ENCODE assay signal across 16 cellular contexts in genomic region chr13:109666656-109667448, GRCh38.
DNase-seq lines count a peak whose midpoint lies in the region; FAIRE-seq and TF ChIP-seq lines count a peak whose summit lies in the region.
"Had no signal": no experiment of that assay in that cellular context is flagged by ENCODE, and none has a peak within 500 bp of the region (broad histone marks: within the 10 kb centered on the region; RNA-seq: fewer than 3 reads in every experiment).

No MANE protein-coding gene starts in this region.

- FAIRE-seq in bronchial epithelial cell (lab: Jason Lieb, UNC): no peak

- peaks cover 34% of the 10 kb centered on the region for H3K4me1 Mint-ChIP-seq in endodermal cell

- H3K27me3 ChIP-seq in bronchial epithelial cell (ENCODE audit: control insufficient read depth, insufficient read depth, low read length): no peaks in the 10 kb centered on the region
- H3K27me3 ChIP-seq in endodermal cell (ENCODE audit: control insufficient read depth, insufficient read depth, low read length, poor library complexity, severe bottlenecking): no peaks in the 10 kb centered on the region
- H3K27me3 ChIP-seq: cardiac muscle cell, testis had no signal

- no peak for DNase-seq in AG04449 (ENCODE audit: low read depth, low spot score)
- peak; percentile 74 for DNase-seq in NCI-H460 (ENCODE audit: extremely low read depth, low read depth)
- peak; percentile 75 for DNase-seq in bronchial epithelial cell (ENCODE audit: low read depth)
- DNase-seq in endodermal cell: no peak
- no peak for DNase-seq in AG08396 (ENCODE audit: low spot score)
- no peak for DNase-seq in NCI-H1417 treated with DMSO at 0.1 percent for 48 hours (lab: John Stamatoyannopoulos, UW)
- no peak for DNase-seq in activated CD4-positive, CD25-positive, alpha-beta regulatory T cell (lab: John Stamatoyannopoulos, UW)
- DNase-seq: activated T-cell treated with anti-CD3 and anti-CD28 coated beads, Interleukin-2, amount 50 U/mL, for 24 hours; left colon; testis had no signal

- peaks cover 2% of the 10 kb centered on the region for H3K9me3 Mint-ChIP-seq in endodermal cell

- H3K4me3 ChIP-seq in AG04449 (ENCODE audit: low read depth, low read length) (peak overlapping the region; percentile 6; the same call in 1 of the 2 replicates), bronchial epithelial cell (ENCODE audit: low read depth, low read length) (no peak overlapping the region), mesodermal cell (ENCODE audit: extremely low read depth, insufficient read depth, low read length, poor library complexity, severe bottlenecking) (no peak overlapping the region), endodermal cell (ENCODE audit: low read length) (no peak overlapping the region)
- H3K4me3 ChIP-seq: cardiac muscle cell, HAP-1, prostate gland, testis had no signal

- WGBS in mesodermal cell (ENCODE audit: insufficient coverage in 2 of 2), 2 experiments: 78 to 79% methylated on average over 12 to 13 of the region's 21 CpGs
- WGBS in endodermal cell (ENCODE audit: insufficient coverage in 1 of 2, insufficient read length in 1 of 2), 2 experiments: 85 to 88% methylated on average over 10 to 21 of the region's 21 CpGs

- H3K27me3 Mint-ChIP-seq in endodermal cell (ENCODE audit: insufficient read depth): peaks cover 15% of the 10 kb centered on the region

- H3K9me3 ChIP-seq in mesodermal cell (ENCODE audit: control insufficient read depth, low read length) (no peaks in the 10 kb centered on the region), endodermal cell (ENCODE audit: control insufficient read depth, low read length) (no peaks in the 10 kb centered on the region)
- H3K9me3 ChIP-seq: HAP-1, prostate gland, testis had no signal

- H3K9ac ChIP-seq in endodermal cell (ENCODE audit: extremely low read depth, low read length, poor library complexity, severe bottlenecking): no peak overlapping the region

- H3K27ac Mint-ChIP-seq in endodermal cell: no peak overlapping the region
- H3K27ac Mint-ChIP-seq: activated T-cell treated with anti-CD3 and anti-CD28 coated beads, Interleukin-2, amount 50 U/mL, for 24 hours; WTC11 had no signal

- H3K36me3 ChIP-seq in bronchial epithelial cell (ENCODE audit: control insufficient read depth, insufficient read depth, low read length) (no peaks in the 10 kb centered on the region), mesodermal cell (ENCODE audit: control insufficient read depth, insufficient read depth, low read length) (no peaks in the 10 kb centered on the region), endodermal cell (ENCODE audit: control insufficient read depth, insufficient read depth, low read length) (no peaks in the 10 kb centered on the region)
- H3K36me3 ChIP-seq: cardiac muscle cell, HAP-1, prostate gland had no signal

- TF ChIP-seq CTCF in AG04449 (IDR thresholded peaks at IDR 0.05; ENCODE audit: insufficient read depth, low read length, missing control alignments) (no peak), bronchial epithelial cell (IDR thresholded peaks at IDR 0.05; ENCODE audit: insufficient read depth, low read length, severe bottlenecking) (no peak), endodermal cell (conservative IDR thresholded peaks at IDR 0.05) (no peak)

- POLR2A ChIA-PET in AG04449 (lab: Yijun Ruan, JAX): no interaction called here

- no peak overlapping the region for H3K4me3 Mint-ChIP-seq in endodermal cell
- H3K4me3 Mint-ChIP-seq: activated T-cell treated with anti-CD3 and anti-CD28 coated beads, Interleukin-2, amount 50 U/mL, for 24 hours; WTC11 had no signal

- H3K27ac ChIP-seq in mesodermal cell (ENCODE audit: low read depth, low read length, severe bottlenecking) (peak overlapping the region; percentile 65), endodermal cell (ENCODE audit: low read depth, low read length) (no peak overlapping the region)
- H3K27ac ChIP-seq: C4-2B, cardiac muscle cell, prostate gland, testis had no signal

- CTCF ChIA-PET in AG04449 (lab: Yijun Ruan, JAX): interaction anchor here (0.6 kb wide), 1 partner anchor 200 kb away, joined by 3 read pairs; no protein-coding TSS in a partner anchor

- H3K4me1 ChIP-seq in mesodermal cell (ENCODE audit: control insufficient read depth, insufficient read depth, low read length, poor library complexity, severe bottlenecking) (peaks cover 19% of the 10 kb centered on the region), endodermal cell (ENCODE audit: control insufficient read depth, insufficient read depth, low read length) (peaks cover 13% of the 10 kb centered on the region)
- H3K4me1 ChIP-seq: HAP-1, prostate gland, testis had no signal

- no peaks in the 10 kb centered on the region for H3K36me3 Mint-ChIP-seq in endodermal cell (ENCODE audit: low read depth)
- H3K36me3 Mint-ChIP-seq: WTC11 had no signal

Comparison
In these comparisons a context has a peak if more than half of its experiments do, and no peak if none do; other contexts are left out.
1. DNase-seq: peak in NCI-H460 (single experiment) and bronchial epithelial cell (single experiment); none in AG04449 (single experiment), endodermal cell (single experiment), AG08396 (single experiment), NCI-H1417 treated with DMSO at 0.1 percent for 48 hours (single experiment) and activated CD4-positive, CD25-positive, alpha-beta regulatory T cell (0 of 4).